Comparison of ENCODE assay signal across 1 cellular context in genomic region chr15:72285927-72286516, GRCh38.
TF ChIP-seq lines count a peak whose summit lies in the region.

No MANE protein-coding gene starts in this region.

TF ChIP-seq in SK-N-SH, 30 proteins besides CTCF, POLR2A, EP300 and RAD21:
- TF ChIP-seq NFIC (IDR thresholded peaks at IDR 0.05; ENCODE audit: borderline replicate concordance) (no peak), SMC3 (IDR thresholded peaks at IDR 0.05; ENCODE audit: low read depth, low read length) (peak; percentile 17; the same call in 1 of the 2 replicates)
TF ChIP-seq in SK-N-SH: peak in this region for 1.
